Comparison of ENCODE assay signal across 8 cellular contexts in genomic region chr4:26061248-26061986, GRCh38.
DNase-seq lines count a peak whose midpoint lies in the region; ATAC-seq and TF ChIP-seq lines count a peak whose summit lies in the region.

No MANE protein-coding gene starts in this region.

- H3K4me3 Mint-ChIP-seq in activated CD8-positive, alpha-beta memory T cell treated with anti-CD3 and anti-CD28 coated beads, Interleukin-2, amount 10 ng/mL, durations not matched to agents 7 days and 5 days: no peak overlapping the region
- no peak overlapping the region for H3K4me3 Mint-ChIP-seq in activated T-helper 2 cell treated with anti-CD3 and anti-CD28 coated beads, Interferon-gamma antibody, Interleukin-2, Interleukin-4, amounts not matched to agents 10 μg/mL and 5 μg/mL and 100 μg/mL, durations not matched to agents 14 hours and 24 hours and 36 hours (ENCODE audit: low read depth)

- no peaks in the 10 kb centered on the region for H3K27me3 ChIP-seq in esophagus muscularis mucosa

- H3K27ac Mint-ChIP-seq in activated CD8-positive, alpha-beta memory T cell treated with anti-CD3 and anti-CD28 coated beads, Interleukin-2, amount 10 ng/mL, durations not matched to agents 7 days and 5 days: no peak overlapping the region
- H3K27ac Mint-ChIP-seq in activated T-helper 2 cell treated with anti-CD3 and anti-CD28 coated beads, Interferon-gamma antibody, Interleukin-2, Interleukin-4, amounts not matched to agents 10 μg/mL and 5 μg/mL and 100 μg/mL, durations not matched to agents 14 hours and 24 hours and 36 hours: no peak overlapping the region

- H3K36me3 Mint-ChIP-seq in activated CD8-positive, alpha-beta memory T cell treated with anti-CD3 and anti-CD28 coated beads, Interleukin-2, amount 10 ng/mL, durations not matched to agents 7 days and 5 days: peaks cover 4% of the 10 kb centered on the region
- no peaks in the 10 kb centered on the region for H3K36me3 Mint-ChIP-seq in activated T-helper 2 cell treated with anti-CD3 and anti-CD28 coated beads, Interferon-gamma antibody, Interleukin-2, Interleukin-4, amounts not matched to agents 10 μg/mL and 5 μg/mL and 100 μg/mL, durations not matched to agents 14 hours and 24 hours and 36 hours (ENCODE audit: low read depth)

- DNase-seq in activated CD8-positive, alpha-beta memory T cell treated with anti-CD3 and anti-CD28 coated beads, Interleukin-2, amount 10 ng/mL, durations not matched to agents 7 days and 5 days: peak; percentile 59
- DNase-seq in activated CD8-positive, alpha-beta memory T cell treated with anti-CD3 and anti-CD28 coated beads, Interleukin-2, amount 50 U/mL, for 4 hours: no peak
- DNase-seq in RPMI7951 (ENCODE audit: low read depth) (peak; percentile 63), esophagus muscularis mucosa (ENCODE audit: extremely low spot score) (no peak), retinal pigment epithelial cell (ENCODE audit: low read depth) (no peak)
- no peak for DNase-seq in activated T-helper 2 cell treated with anti-CD3 and anti-CD28 coated beads, Interferon-gamma antibody, Interleukin-2, Interleukin-4, amounts not matched to agents 10 μg/mL and 5 μg/mL and 100 μg/mL, durations not matched to agents 14 hours and 24 hours and 36 hours (ENCODE audit: low spot score)

- no peaks in the 10 kb centered on the region for H3K9me3 Mint-ChIP-seq in activated CD8-positive, alpha-beta memory T cell treated with anti-CD3 and anti-CD28 coated beads, Interleukin-2, amount 10 ng/mL, durations not matched to agents 7 days and 5 days (ENCODE audit: low read depth)
- peaks cover 5% of the 10 kb centered on the region for H3K9me3 Mint-ChIP-seq in activated T-helper 2 cell treated with anti-CD3 and anti-CD28 coated beads, Interferon-gamma antibody, Interleukin-2, Interleukin-4, amounts not matched to agents 10 μg/mL and 5 μg/mL and 100 μg/mL, durations not matched to agents 14 hours and 24 hours and 36 hours

- peaks cover 19% of the 10 kb centered on the region for H3K4me1 Mint-ChIP-seq in activated CD8-positive, alpha-beta memory T cell treated with anti-CD3 and anti-CD28 coated beads, Interleukin-2, amount 10 ng/mL, durations not matched to agents 7 days and 5 days
- H3K4me1 Mint-ChIP-seq in activated T-helper 2 cell treated with anti-CD3 and anti-CD28 coated beads, Interferon-gamma antibody, Interleukin-2, Interleukin-4, amounts not matched to agents 10 μg/mL and 5 μg/mL and 100 μg/mL, durations not matched to agents 14 hours and 24 hours and 36 hours (ENCODE audit: low read depth): peaks cover 22% of the 10 kb centered on the region

- no peaks in the 10 kb centered on the region for H3K36me3 ChIP-seq in esophagus muscularis mucosa

- TF ChIP-seq POLR2A in esophagus muscularis mucosa (IDR thresholded peaks at IDR 0.05; ENCODE audit: low read depth): no peak

- TF ChIP-seq CTCF in esophagus muscularis mucosa (IDR thresholded peaks at IDR 0.05): peak in 2 of 3 experiments; percentile 15 to 37
- peak; percentile 66 for TF ChIP-seq CTCF in retinal pigment epithelial cell (conservative IDR thresholded peaks at IDR 0.05; ENCODE audit: low read depth, low read length)

- peak; percentile 82 for ATAC-seq in activated CD8-positive, alpha-beta memory T cell treated with anti-CD3 and anti-CD28 coated beads, Interleukin-2, amount 10 ng/mL, durations not matched to agents 7 days and 5 days
- ATAC-seq in HG02852 (IDR thresholded peaks at IDR 0.05; ENCODE audit: unreplicated experiment): peak; percentile 58
- no peak for ATAC-seq in HG02938 (IDR thresholded peaks at IDR 0.05; ENCODE audit: unreplicated experiment)

- H3K27me3 Mint-ChIP-seq in activated CD8-positive, alpha-beta memory T cell treated with anti-CD3 and anti-CD28 coated beads, Interleukin-2, amount 10 ng/mL, durations not matched to agents 7 days and 5 days: peaks cover 3% of the 10 kb centered on the region
- H3K27me3 Mint-ChIP-seq in activated T-helper 2 cell treated with anti-CD3 and anti-CD28 coated beads, Interferon-gamma antibody, Interleukin-2, Interleukin-4, amounts not matched to agents 10 μg/mL and 5 μg/mL and 100 μg/mL, durations not matched to agents 14 hours and 24 hours and 36 hours (ENCODE audit: low read depth): no peaks in the 10 kb centered on the region

- intact Hi-C loops in esophagus muscularis mucosa (cut with DNase I): no loop called here
- intact Hi-C loops in activated T-helper 2 cell treated with anti-CD3 and anti-CD28 coated beads, Interferon-gamma antibody, Interleukin-2, Interleukin-4, amounts not matched to agents 10 μg/mL and 5 μg/mL and 100 μg/mL, durations not matched to agents 14 hours and 24 hours and 36 hours (cut with micrococcal nuclease): loop anchor here (10.0 kb wide), 1 partner anchor 353 kb away; no protein-coding TSS in a partner anchor

- H3K27ac ChIP-seq in esophagus muscularis mucosa (replicated peaks in 1 of 4): no peak overlapping the region

- no peak for TF ChIP-seq EP300 in esophagus muscularis mucosa (IDR thresholded peaks at IDR 0.05)

- H3K9me3 ChIP-seq in esophagus muscularis mucosa: no peaks in the 10 kb centered on the region

- peaks cover 0 to 9% (median 7%) of the 10 kb centered on the region in 4 donors for H3K4me1 ChIP-seq in esophagus muscularis mucosa

- WGBS in esophagus muscularis mucosa: 79% methylated on average over 7 of the region's 7 CpGs

- H3K4me3 ChIP-seq in esophagus muscularis mucosa (no peak overlapping the region), retinal pigment epithelial cell (ENCODE audit: low read length) (no peak overlapping the region)

- CTCF ChIA-PET in activated CD8-positive, alpha-beta memory T cell treated with anti-CD3 and anti-CD28 coated beads, Interleukin-2, amount 10 ng/mL, durations not matched to agents 7 days and 5 days (lab: Charles Lee): interaction anchor here (0.6 to 5.6 kb wide), 9 partner anchors 12 to 267 kb away, joined by 3 to 36 read pairs (median 3); no protein-coding TSS in a partner anchor

Comparison
In these comparisons a context has a peak if more than half of its experiments do, and no peak if none do; other contexts are left out.
1. DNase-seq: peak in activated CD8-positive, alpha-beta memory T cell treated with anti-CD3 and anti-CD28 coated beads, Interleukin-2, amount 10 ng/mL, durations not matched to agents 7 days and 5 days (single experiment) and RPMI7951 (single experiment); none in activated CD8-positive, alpha-beta memory T cell treated with anti-CD3 and anti-CD28 coated beads, Interleukin-2, amount 50 U/mL, for 4 hours (single experiment), esophagus muscularis mucosa (single experiment), retinal pigment epithelial cell (single experiment) and activated T-helper 2 cell treated with anti-CD3 and anti-CD28 coated beads, Interferon-gamma antibody, Interleukin-2, Interleukin-4, amounts not matched to agents 10 μg/mL and 5 μg/mL and 100 μg/mL, durations not matched to agents 14 hours and 24 hours and 36 hours (single experiment).